In genomic region chr3:160162440-160162839, GRCh38 we compare ENCODE assay signal across 1 cellular context.
TF ChIP-seq lines count a peak whose summit lies in the region.

No MANE protein-coding gene starts in this region.

TF ChIP-seq in HepG2, 621 proteins besides CTCF, POLR2A, EP300 and RAD21 (continued from another document):
- TF ChIP-seq, protein P1, sequence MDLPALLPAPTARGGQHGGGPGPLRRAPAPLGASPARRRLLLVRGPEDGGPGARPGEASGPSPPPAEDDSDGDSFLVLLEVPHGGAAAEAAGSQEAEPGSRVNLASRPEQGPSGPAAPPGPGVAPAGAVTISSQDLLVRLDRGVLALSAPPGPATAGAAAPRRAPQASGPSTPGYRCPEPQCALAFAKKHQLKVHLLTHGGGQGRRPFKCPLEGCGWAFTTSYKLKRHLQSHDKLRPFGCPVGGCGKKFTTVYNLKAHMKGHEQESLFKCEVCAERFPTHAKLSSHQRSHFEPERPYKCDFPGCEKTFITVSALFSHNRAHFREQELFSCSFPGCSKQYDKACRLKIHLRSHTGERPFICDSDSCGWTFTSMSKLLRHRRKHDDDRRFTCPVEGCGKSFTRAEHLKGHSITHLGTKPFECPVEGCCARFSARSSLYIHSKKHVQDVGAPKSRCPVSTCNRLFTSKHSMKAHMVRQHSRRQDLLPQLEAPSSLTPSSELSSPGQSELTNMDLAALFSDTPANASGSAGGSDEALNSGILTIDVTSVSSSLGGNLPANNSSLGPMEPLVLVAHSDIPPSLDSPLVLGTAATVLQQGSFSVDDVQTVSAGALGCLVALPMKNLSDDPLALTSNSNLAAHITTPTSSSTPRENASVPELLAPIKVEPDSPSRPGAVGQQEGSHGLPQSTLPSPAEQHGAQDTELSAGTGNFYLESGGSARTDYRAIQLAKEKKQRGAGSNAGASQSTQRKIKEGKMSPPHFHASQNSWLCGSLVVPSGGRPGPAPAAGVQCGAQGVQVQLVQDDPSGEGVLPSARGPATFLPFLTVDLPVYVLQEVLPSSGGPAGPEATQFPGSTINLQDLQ (CRISPR knock-in tag; IDR thresholded peaks at IDR 0.05), result no peak
